Comparison of ENCODE assay signal across 8 cellular contexts in genomic region chr3:39108309-39108708, GRCh38. TPM values are rescaled to one million over a fixed set of nuclear protein-coding genes. Genes with fewer than 3 reads are reported as not detected.
DNase-seq lines count a peak whose midpoint lies in the region; ATAC-seq and TF ChIP-seq lines count a peak whose summit lies in the region.

No MANE protein-coding gene starts in this region.

- H3K36me3 Mint-ChIP-seq in T-cell = no peaks in the 10 kb centered on the region
- peaks cover 0 to 6% of the 10 kb centered on the region in 2 donors for H3K36me3 Mint-ChIP-seq in stimulated activated naive B cell treated with anti-CD40 and anti-IgM and Interleukin-4, amounts not matched to agents 10 μg/mL and 1 μg/mL and 100 μg/mL, for 72 hours

- ATAC-seq in GM18873 (IDR thresholded peaks at IDR 0.05; ENCODE audit: low FRiP score, unreplicated experiment) (peak; percentile 84), HG03066 (IDR thresholded peaks at IDR 0.05; ENCODE audit: low read depth, unreplicated experiment) (peak; percentile 73), T-cell (replicated peaks in 1 of 4) (peak; percentile 42 to 61 (median 52))
- ATAC-seq in stimulated activated naive B cell treated with anti-CD40 and anti-IgM and Interleukin-4, amounts not matched to agents 10 μg/mL and 1 μg/mL and 100 μg/mL, for 72 hours (replicated peaks) = peak; percentile 80 to 85

- no peaks in the 10 kb centered on the region for H3K27me3 Mint-ChIP-seq in T-cell
- H3K27me3 Mint-ChIP-seq in stimulated activated naive B cell treated with anti-CD40 and anti-IgM and Interleukin-4, amounts not matched to agents 10 μg/mL and 1 μg/mL and 100 μg/mL, for 72 hours = no peaks in the 10 kb centered on the region

- POLR2A ChIA-PET in T-cell (lab: Charles Lee) = interaction anchor here in 1 of 2 donors (1.6 kb wide), 1 partner anchor 32 kb away, joined by 4 read pairs; no protein-coding TSS in a partner anchor

- H3K27ac Mint-ChIP-seq in T-cell = peak overlapping the region; percentile 86 to 92
- H3K27ac Mint-ChIP-seq in stimulated activated naive B cell treated with anti-CD40 and anti-IgM and Interleukin-4, amounts not matched to agents 10 μg/mL and 1 μg/mL and 100 μg/mL, for 72 hours = peak overlapping the region; percentile 94

- H3K4me1 Mint-ChIP-seq in T-cell = peaks cover 48 to 53% (median 49%) of the 10 kb centered on the region in 3 donors
- peaks cover 43 to 53% of the 10 kb centered on the region in 2 donors for H3K4me1 Mint-ChIP-seq in stimulated activated naive B cell treated with anti-CD40 and anti-IgM and Interleukin-4, amounts not matched to agents 10 μg/mL and 1 μg/mL and 100 μg/mL, for 72 hours

- CTCF ChIA-PET in T-cell (lab: Charles Lee) = interaction anchor here (0.7 to 1.4 kb wide), 5 partner anchors 24 to 184 kb away, joined by 3 to 5 read pairs (median 4); no protein-coding TSS in a partner anchor

- H3K9me3 Mint-ChIP-seq in T-cell = no peaks in the 10 kb centered on the region
- H3K9me3 Mint-ChIP-seq in stimulated activated naive B cell treated with anti-CD40 and anti-IgM and Interleukin-4, amounts not matched to agents 10 μg/mL and 1 μg/mL and 100 μg/mL, for 72 hours = no peaks in the 10 kb centered on the region

- TF ChIP-seq CTCF in AG09309 (IDR thresholded peaks at IDR 0.05; ENCODE audit: control insufficient read depth, insufficient read depth, low read depth, low read length, missing control alignments) = no peak

- DNase-seq in AG09309 (ENCODE audit: low read depth) (no peak), T-cell (peak in 25 of 34 experiments; percentile 9 to 45 (median 26)), germinal center (ENCODE audit: low spot score) (peak; percentile 72), SHP77 (lab: John Stamatoyannopoulos, UW) (no peak), NCI-H2171 treated with DMSO at 0.1 percent for 48 hours (lab: John Stamatoyannopoulos, UW) (no peak)
- peak; percentile 40 for DNase-seq in stimulated activated naive B cell treated with anti-CD40 and anti-IgM and Interleukin-4, amounts not matched to agents 10 μg/mL and 1 μg/mL and 100 μg/mL, for 72 hours

- peak overlapping the region; percentile 87 to 95 (median 93) for H3K4me3 Mint-ChIP-seq in T-cell
- peak overlapping the region; percentile 89 to 90 for H3K4me3 Mint-ChIP-seq in stimulated activated naive B cell treated with anti-CD40 and anti-IgM and Interleukin-4, amounts not matched to agents 10 μg/mL and 1 μg/mL and 100 μg/mL, for 72 hours

- peak overlapping the region; percentile 89 for H3K4me3 ChIP-seq in AG09309 (ENCODE audit: control insufficient read depth, low read depth, low read length)

RNA-seq across cellular contexts. Expression of gene TTC21A, which starts 0.8 kb away (rescaled TPM):
- total RNA-seq in T-cell = 10 to 100 TPM in 1 of 5 donors, 1 to 10 TPM in 4; 3.5 to 12.4 (median 5.4) TPM

RNA-seq across cellular contexts. Expression of gene GORASP1, which starts 0.9 kb away (rescaled TPM):
- 10 to 100 TPM; 26.7 to 55.5 (median 41.5) TPM for total RNA-seq in T-cell

RNA-seq across cellular contexts. Expression of gene CSRNP1, which starts 45.1 kb away (rescaled TPM):
- 100 to 1,000 TPM in 2 of 5 donors, 10 to 100 TPM in 3; 19.5 to 302 (median 25.0) TPM for total RNA-seq in T-cell

RNA-seq across cellular contexts. Expression of gene WDR48, which starts 56.5 kb away (rescaled TPM):
- 10 to 100 TPM; 54.2 to 90.3 (median 59.9) TPM for total RNA-seq in T-cell

RNA-seq across cellular contexts. Expression of gene SCN11A, which starts 56.6 kb away (rescaled TPM):
- under 1 TPM; 0.07 to 0.23 (median 0.12) TPM for total RNA-seq in T-cell

Comparison
In these comparisons a context has a peak if more than half of its experiments do, and no peak if none do; other contexts are left out.
1. DNase-seq: peak in T-cell (25 of 34), germinal center (single experiment) and stimulated activated naive B cell treated with anti-CD40 and anti-IgM and Interleukin-4, amounts not matched to agents 10 μg/mL and 1 μg/mL and 100 μg/mL, for 72 hours (single experiment); none in AG09309 (single experiment), SHP77 (0 of 2) and NCI-H2171 treated with DMSO at 0.1 percent for 48 hours (single experiment).
2. Peak in every context shown above with its lines, with median percentiles within 50 percentile points of each other: ATAC-seq.